2 cellular contexts compared by ENCODE assay signal in genomic region chr6:149955975-149956317, GRCh38. TPM values are rescaled to one million over a fixed set of nuclear protein-coding genes. Genes with fewer than 3 reads are reported as not detected.
"Had no signal": no experiment of that assay in that cellular context is flagged by ENCODE, and none has a peak within 500 bp of the region (broad histone marks: within the 10 kb centered on the region; RNA-seq: fewer than 3 reads in every experiment).

No MANE protein-coding gene starts in this region.

RNA-seq across cellular contexts. Expression of gene ULBP2, which starts 14.1 kb away (rescaled TPM):
- total RNA-seq: H9 had no signal

RNA-seq across cellular contexts. Expression of gene RAET1G, which starts 33.0 kb away (rescaled TPM):
- total RNA-seq: H9 had no signal

RNA-seq across cellular contexts. Expression of gene RAET1E, which starts 58.0 kb away (rescaled TPM):
- total RNA-seq: H9, IMR-90 had no signal
- polyA plus RNA-seq: IMR-90 had no signal
